ENCODE assay signal across 9 cellular contexts in the genomic region with DNA sequence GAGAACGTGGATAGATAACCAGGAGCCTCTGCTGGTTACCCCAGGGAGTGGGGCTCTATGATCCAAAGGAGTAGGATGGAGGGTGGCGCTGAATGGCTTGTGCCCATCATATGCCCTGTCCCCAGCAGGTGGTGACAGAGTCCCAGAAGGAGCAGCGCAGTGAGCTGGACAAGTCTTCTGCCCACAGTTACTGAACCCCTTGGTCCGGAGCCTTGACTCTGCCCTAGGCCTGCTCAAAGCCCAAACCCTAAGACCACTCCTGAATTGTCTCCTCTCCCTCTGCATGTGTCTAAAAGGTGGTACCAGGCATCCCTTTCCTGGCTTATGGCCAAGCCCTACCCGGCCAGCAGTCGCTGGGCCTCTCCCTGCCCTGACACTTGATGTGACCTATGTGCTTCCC. TPM values are rescaled to one million over a fixed set of nuclear protein-coding genes. Genes with fewer than 3 reads are reported as not detected.
A peak's percentile ranks its signal among the peaks of the same experiment; 100 is the strongest.
DNase-seq lines count a peak whose midpoint lies in the region; ATAC-seq and TF ChIP-seq lines count a peak whose summit lies in the region.
"Had no signal": no experiment of that assay in that cellular context is flagged by ENCODE, and none has a peak within 500 bp of the region (broad histone marks: within the 10 kb centered on the region; RNA-seq: fewer than 3 reads in every experiment).

No MANE protein-coding gene starts in this region.

- H3K27me3 Mint-ChIP-seq in nephron (ENCODE audit: low read depth), result peaks cover 92% of the 10 kb centered on the region

- peak overlapping the region; percentile 45 to 61 (median 57) for H3K4me3 Mint-ChIP-seq in nephron

- peak; percentile 21 to 54 for ATAC-seq in activated naive CD4-positive, alpha-beta T cell treated with anti-CD3 and anti-CD28 coated beads, Interleukin-2, amount 50 U/mL, for 72 hours
- ATAC-seq in GM19328 (IDR thresholded peaks at IDR 0.05; ENCODE audit: unreplicated experiment), result no peak

- H3K4me1 Mint-ChIP-seq in nephron, result peaks cover 7% of the 10 kb centered on the region

- no peak overlapping the region for H3K27ac Mint-ChIP-seq in activated naive CD4-positive, alpha-beta T cell treated with anti-CD3 and anti-CD28 coated beads, Interleukin-2, amount 50 U/mL, for 72 hours
- no peak overlapping the region for H3K27ac Mint-ChIP-seq in nephron

- DNase-seq in DMS53 treated with DMSO at 0.1 percent for 48 hours (lab: John Stamatoyannopoulos, UW; ENCODE audit: unreplicated experiment) (peak; percentile 15), HuH-7.5 (ENCODE audit: low spot score) (peak; percentile 44), NCI-H1417 treated with DMSO at 0.1 percent for 48 hours (lab: John Stamatoyannopoulos, UW) (no peak), NCI-H1092 (lab: John Stamatoyannopoulos, UW) (no peak), cardiac septum (ENCODE audit: low spot score) (no peak)
- DNase-seq in activated naive CD4-positive, alpha-beta T cell treated with anti-CD3 and anti-CD28 coated beads, Interleukin-2, amount 50 U/mL, for 72 hours (ENCODE audit: low spot score in 2 of 2), result no peak
- DNase-seq: NCI-H2029 had no signal

- no peaks in the 10 kb centered on the region for H3K9me3 Mint-ChIP-seq in activated naive CD4-positive, alpha-beta T cell treated with anti-CD3 and anti-CD28 coated beads, Interleukin-2, amount 50 U/mL, for 72 hours
- H3K9me3 Mint-ChIP-seq in nephron, result no peaks in the 10 kb centered on the region

- no peak for TF ChIP-seq CTCF in nephron (IDR thresholded peaks at IDR 0.05; ENCODE audit: unreplicated experiment in 3 of 3)

- intact Hi-C loops in cardiac septum (cut with DNase I), result no loop called here

- H3K36me3 Mint-ChIP-seq in activated naive CD4-positive, alpha-beta T cell treated with anti-CD3 and anti-CD28 coated beads, Interleukin-2, amount 50 U/mL, for 72 hours, result no peaks in the 10 kb centered on the region
- H3K36me3 Mint-ChIP-seq in nephron (ENCODE audit: low read depth), result no peaks in the 10 kb centered on the region

RNA-seq across cellular contexts. Expression of a gene that starts 3.2 kb away (rescaled TPM):
- total RNA-seq in activated naive CD4-positive, alpha-beta T cell treated with anti-CD3 and anti-CD28 coated beads, Interleukin-2, amount 50 U/mL, for 72 hours, result not detected
- 0.38 TPM for total RNA-seq in cardiac septum

RNA-seq across cellular contexts. Expression of a gene that starts 24.9 kb away (rescaled TPM):
- 100 to 1,000 TPM in 1 of 2 donors, 10 to 100 TPM in 1; 67.4 to 134 TPM for total RNA-seq in activated naive CD4-positive, alpha-beta T cell treated with anti-CD3 and anti-CD28 coated beads, Interleukin-2, amount 50 U/mL, for 72 hours
- total RNA-seq in cardiac septum, result not detected

RNA-seq across cellular contexts. Expression of a gene that starts 33.3 kb away (rescaled TPM):
- 100 to 1,000 TPM; 260 to 263 TPM for total RNA-seq in activated naive CD4-positive, alpha-beta T cell treated with anti-CD3 and anti-CD28 coated beads, Interleukin-2, amount 50 U/mL, for 72 hours
- total RNA-seq in cardiac septum, result 39.5 TPM

RNA-seq across cellular contexts. Expression of a gene that starts 38.8 kb away (rescaled TPM):
- not detected for total RNA-seq in activated naive CD4-positive, alpha-beta T cell treated with anti-CD3 and anti-CD28 coated beads, Interleukin-2, amount 50 U/mL, for 72 hours
- total RNA-seq in cardiac septum, result not detected

RNA-seq across cellular contexts. Expression of a gene that starts 48.5 kb away (rescaled TPM):
- under 1 TPM; 0.06 to 0.11 TPM for total RNA-seq in activated naive CD4-positive, alpha-beta T cell treated with anti-CD3 and anti-CD28 coated beads, Interleukin-2, amount 50 U/mL, for 72 hours
- total RNA-seq in cardiac septum, result 0.70 TPM

Comparison
In these comparisons a context has a peak if more than half of its experiments do, and no peak if none do; other contexts are left out.
1. DNase-seq: peak in DMS53 treated with DMSO at 0.1 percent for 48 hours (single experiment) and HuH-7.5 (single experiment); none in activated naive CD4-positive, alpha-beta T cell treated with anti-CD3 and anti-CD28 coated beads, Interleukin-2, amount 50 U/mL, for 72 hours (0 of 2), NCI-H1417 treated with DMSO at 0.1 percent for 48 hours (single experiment), NCI-H1092 (single experiment) and cardiac septum (single experiment).
2. RNA of a gene that starts 24.9 kb away (total RNA-seq): 67.4 to 134 TPM in activated naive CD4-positive, alpha-beta T cell treated with anti-CD3 and anti-CD28 coated beads, Interleukin-2, amount 50 U/mL, for 72 hours; not detected in cardiac septum (single experiment); every median in the first group is over 10 times any median in the second.